In genomic region chr6:165925474-165926156, GRCh38 we compare ENCODE assay signal across 28 cellular contexts.
"Had no signal": no experiment of that assay in that cellular context is flagged by ENCODE, and none has a peak within 500 bp of the region (broad histone marks: within the 10 kb centered on the region; RNA-seq: fewer than 3 reads in every experiment).

No MANE protein-coding gene starts in this region.

- DNase-seq: activated B cell treated with CpG ODN at 0.5 μM for 24 hours; activated CD4-positive, alpha-beta memory T cell treated with anti-CD3 and anti-CD28 coated beads for 36 hours; activated CD4-positive, alpha-beta T cell treated with anti-CD3 and anti-CD28 coated beads for 1 hour; activated CD4-positive, alpha-beta T cell treated with anti-CD3 and anti-CD28 coated beads, Interleukin-2, amount 10 ng/mL, durations not matched to agents 24 days and 14 days; activated CD8-positive, alpha-beta memory T cell treated with anti-CD3 and anti-CD28 coated beads for 24 hours; activated gamma-delta T cell treated with Interleukin-2 at 50 U/mL for 16 hours; activated naive CD4-positive, alpha-beta T cell treated with anti-CD3 and anti-CD28 coated beads, Interleukin-2, amount 50 U/mL, for 16 hours; activated naive CD8-positive, alpha-beta T cell treated with anti-CD3 and anti-CD28 coated beads, Interleukin-2, amount 10 ng/mL, durations not matched to agents 7 days and 5 days; activated T-cell treated with anti-CD3 and anti-CD28 coated beads, Interleukin-2, amount 50 U/mL, for 48 hours; adrenal gland; aorta; body of pancreas; KG1; MM.1S; NCI-H1105; NCI-H1436; NCI-H1694 treated with DMSO at 0.1 percent for 48 hours; NCI-H2029 treated with DMSO at 0.1 percent for 48 hours; NCI-H345; NCI-H510A; NCI-H69; Peyer's patch; Right ventricle myocardium superior; SW 1271 had no signal

- H3K4me1 ChIP-seq: adrenal gland, body of pancreas, Peyer's patch had no signal

- H3K27me3 Mint-ChIP-seq: activated CD4-positive, alpha-beta T cell treated with anti-CD3 and anti-CD28 coated beads, Interleukin-2, amount 10 ng/mL, durations not matched to agents 24 days and 14 days; activated naive CD8-positive, alpha-beta T cell treated with anti-CD3 and anti-CD28 coated beads, Interleukin-2, amount 10 ng/mL, durations not matched to agents 7 days and 5 days had no signal

- H3K9me3 ChIP-seq: adrenal gland, body of pancreas, Peyer's patch, SJSA1 had no signal

- H3K27ac ChIP-seq: adrenal gland, body of pancreas, Peyer's patch, RWPE1, SJSA1 had no signal

- H3K4me3 Mint-ChIP-seq: activated B cell treated with CpG ODN at 0.5 μM for 24 hours; activated CD4-positive, alpha-beta memory T cell treated with anti-CD3 and anti-CD28 coated beads for 36 hours; activated CD4-positive, alpha-beta T cell treated with anti-CD3 and anti-CD28 coated beads, Interleukin-2, amount 10 ng/mL, durations not matched to agents 24 days and 14 days; activated naive CD8-positive, alpha-beta T cell treated with anti-CD3 and anti-CD28 coated beads, Interleukin-2, amount 10 ng/mL, durations not matched to agents 7 days and 5 days; IgD-negative memory B cell had no signal

- H3K36me3 ChIP-seq: adrenal gland, Peyer's patch, SJSA1 had no signal

- H3K4me3 ChIP-seq: adrenal gland, body of pancreas, Peyer's patch, SJSA1 had no signal

- H3K27ac Mint-ChIP-seq: activated B cell treated with CpG ODN at 0.5 μM for 24 hours; activated CD4-positive, alpha-beta memory T cell treated with anti-CD3 and anti-CD28 coated beads for 36 hours; activated CD4-positive, alpha-beta T cell treated with anti-CD3 and anti-CD28 coated beads, Interleukin-2, amount 10 ng/mL, durations not matched to agents 24 days and 14 days; activated naive CD8-positive, alpha-beta T cell treated with anti-CD3 and anti-CD28 coated beads, Interleukin-2, amount 10 ng/mL, durations not matched to agents 7 days and 5 days; activated T-helper 2 cell treated with anti-CD3 and anti-CD28 coated beads, Interferon-gamma antibody, Interleukin-2, Interleukin-4, amounts not matched to agents 10 μg/mL and 5 μg/mL and 100 μg/mL, durations not matched to agents 14 hours and 24 hours and 36 hours; IgD-negative memory B cell had no signal

- H3K36me3 Mint-ChIP-seq: activated CD4-positive, alpha-beta memory T cell treated with anti-CD3 and anti-CD28 coated beads for 36 hours; activated naive CD8-positive, alpha-beta T cell treated with anti-CD3 and anti-CD28 coated beads, Interleukin-2, amount 10 ng/mL, durations not matched to agents 7 days and 5 days; IgD-negative memory B cell had no signal

- H3K4me1 Mint-ChIP-seq: activated B cell treated with CpG ODN at 0.5 μM for 24 hours; activated CD4-positive, alpha-beta T cell treated with anti-CD3 and anti-CD28 coated beads, Interleukin-2, amount 10 ng/mL, durations not matched to agents 24 days and 14 days; activated naive CD8-positive, alpha-beta T cell treated with anti-CD3 and anti-CD28 coated beads, Interleukin-2, amount 10 ng/mL, durations not matched to agents 7 days and 5 days; IgD-negative memory B cell had no signal

- H3K9me3 Mint-ChIP-seq: activated B cell treated with CpG ODN at 0.5 μM for 24 hours; activated CD4-positive, alpha-beta memory T cell treated with anti-CD3 and anti-CD28 coated beads for 36 hours; activated CD4-positive, alpha-beta T cell treated with anti-CD3 and anti-CD28 coated beads, Interleukin-2, amount 10 ng/mL, durations not matched to agents 24 days and 14 days; activated naive CD8-positive, alpha-beta T cell treated with anti-CD3 and anti-CD28 coated beads, Interleukin-2, amount 10 ng/mL, durations not matched to agents 7 days and 5 days; activated T-helper 2 cell treated with anti-CD3 and anti-CD28 coated beads, Interferon-gamma antibody, Interleukin-2, Interleukin-4, amounts not matched to agents 10 μg/mL and 5 μg/mL and 100 μg/mL, durations not matched to agents 14 hours and 24 hours and 36 hours had no signal
